In genomic region chr7:26365077-26365896, GRCh38 we compare ENCODE assay signal across 8 cellular contexts.
A peak's percentile ranks its signal among the peaks of the same experiment; 100 is the strongest.
DNase-seq lines count a peak whose midpoint lies in the region; ATAC-seq and TF ChIP-seq lines count a peak whose summit lies in the region.

No MANE protein-coding gene starts in this region.

- no peak overlapping the region for H3K4me2 ChIP-seq in HCT116 (ENCODE audit: low read length)

- H3K27me3 ChIP-seq in HCT116 (ENCODE audit: insufficient read depth, low read length) (no peaks in the 10 kb centered on the region), MG63 (peaks cover 4% of the 10 kb centered on the region)

- TF ChIP-seq RAD21 in HCT116 (IDR thresholded peaks at IDR 0.05; ENCODE audit: low read depth), result peak; percentile 98

- peak; percentile 80 for DNase-seq in GM12864 (ENCODE audit: low read depth)
- DNase-seq in HCT116 (ENCODE audit: low read depth, low spot score), result peak; percentile 51
- peak; percentile 16 for DNase-seq in MG63
- DNase-seq in RWPE1 (ENCODE audit: low spot score), result peak; percentile 45
- DNase-seq in activated naive CD4-positive, alpha-beta T cell treated with anti-CD3 and anti-CD28 coated beads, Interleukin-2, amount 50 U/mL, for 16 hours, result peak; percentile 28
- DNase-seq in head of caudate nucleus, result peak in 33 of 42 donors; percentile 19 to 84 (median 64)
- peak; percentile 95 for DNase-seq in pons (ENCODE audit: low spot score)
- no peak for DNase-seq in epidermal melanocyte (ENCODE audit: insufficient read length, low spot score)

- intact Hi-C loops in HCT116 (cut with micrococcal nuclease), result loop anchor here (1.0 kb wide), 5 partner anchors 74 to 472 kb away; partner anchors contain the start of gene SNX10
- intact Hi-C loops in head of caudate nucleus (cut with DNase I), result loop anchor here (5.0 kb wide), 2 partner anchors 273 to 797 kb away; no protein-coding TSS in a partner anchor

- H3K4me3 ChIP-seq in GM12864 (ENCODE audit: low read depth, low read length) (no peak overlapping the region), HCT116 (replicated peaks in 1 of 2; ENCODE audit: low read depth in 1 of 2, low read length in 2 of 2) (no peak overlapping the region), MG63 (no peak overlapping the region)

- TF ChIP-seq POLR2A in HCT116 (IDR thresholded peaks at IDR 0.05; ENCODE audit: borderline replicate concordance, extremely low read depth, insufficient read depth, insufficient read length), result no peak

- H3K36me3 ChIP-seq in HCT116 (ENCODE audit: control insufficient read depth in 1 of 2, insufficient read depth in 2 of 2, low read length in 2 of 2), result 0 out of 4 replicates have a peak, but pooled peaks cover 0 to 2% of the 10 kb centered on the region in 2 experiments
- no peaks in the 10 kb centered on the region for H3K36me3 ChIP-seq in MG63

- no peak overlapping the region for H2AFZ ChIP-seq in HCT116 (ENCODE audit: low read depth, low read length, poor library complexity, severe bottlenecking)

- H3K9me3 ChIP-seq in HCT116 (ENCODE audit: control insufficient read depth in 1 of 2, insufficient read depth in 1 of 2, low read depth in 1 of 2, low read length in 2 of 2) (no peaks in the 10 kb centered on the region), MG63 (no peaks in the 10 kb centered on the region)

- H3K79me2 ChIP-seq in HCT116 (ENCODE audit: insufficient read depth, low read length), result no peaks in the 10 kb centered on the region

- no peaks in the 10 kb centered on the region for H3K9me2 ChIP-seq in HCT116 (ENCODE audit: insufficient read depth)

- no peaks in the 10 kb centered on the region for H3K4me1 ChIP-seq in HCT116 (ENCODE audit: control insufficient read depth in 1 of 2, insufficient read depth in 2 of 2, low read length in 2 of 2)

- POLR2A ChIA-PET in HCT116 (lab: Charles Lee) (interaction anchor here (1.1 to 1.5 kb wide), 2 partner anchors 165 to 473 kb away, joined by 4 to 5 read pairs; no protein-coding TSS in a partner anchor), RWPE1 (lab: Yijun Ruan, JAX; ENCODE audit: low non-redundant PET) (no interaction called here)

- TF ChIP-seq CTCF in GM12864 (IDR thresholded peaks at IDR 0.05; ENCODE audit: low read depth, low read length, missing control alignments) (peak; percentile 66), HCT116 (IDR thresholded peaks at IDR 0.05 in 2 of 3, conservative IDR thresholded peaks at IDR 0.05 in 1 of 3; ENCODE audit: borderline replicate concordance in 1 of 3, insufficient read depth in 1 of 3, low read depth in 2 of 3, low read length in 2 of 3) (peak; percentile 50 to 93 (median 74)), RWPE1 (conservative IDR thresholded peaks at IDR 0.05; ENCODE audit: low read depth) (peak; percentile 76)

- H3K27ac ChIP-seq in HCT116 (ENCODE audit: low read depth, low read length) (no peak overlapping the region), RWPE1 (no peak overlapping the region)

- BruUV-seq in HCT116 (replicated peaks; lab: Mats Ljungman, UMichigan), result no TSS peak

- RAD21 ChIA-PET in HCT116 (lab: Charles Lee; ENCODE audit: low non-redundant PET in 1 of 2, low total read pairs in 2 of 2, uncharacterized antibody in 2 of 2, unreplicated experiment in 2 of 2), result interaction anchor here (0.6 to 2.2 kb wide), 8 partner anchors 12 to 473 kb away, joined by 3 to 15 read pairs (median 4); partner anchors contain the start of genes NFE2L3 (in 1 of the 2) and SNX10 (in 1 of the 2)

- H4K20me1 ChIP-seq in HCT116 (ENCODE audit: insufficient read depth), result no peaks in the 10 kb centered on the region

- CTCF ChIA-PET in HCT116 (lab: Charles Lee) (interaction anchor here (0.6 to 4.8 kb wide), 20 partner anchors 9 to 795 kb away, joined by 3 to 94 read pairs (median 4); partner anchors contain the start of gene SNX10), RWPE1 (lab: Yijun Ruan, JAX) (interaction anchor here (0.5 to 2.1 kb wide), 25 partner anchors 9 to 795 kb away, joined by 3 to 24 read pairs (median 4); no protein-coding TSS in a partner anchor)

- no peak overlapping the region for H3K9ac ChIP-seq in HCT116 (ENCODE audit: low read length)

- ATAC-seq in HCT116, result peak; percentile 84

TF ChIP-seq in HCT116, 20 proteins besides CTCF, POLR2A, EP300 and RAD21:
- TF ChIP-seq TCF7L2 (IDR thresholded peaks at IDR 0.05; ENCODE audit: borderline replicate concordance, extremely low read depth, insufficient read depth, insufficient read length), result no peak
- TF ChIP-seq, protein P1, sequence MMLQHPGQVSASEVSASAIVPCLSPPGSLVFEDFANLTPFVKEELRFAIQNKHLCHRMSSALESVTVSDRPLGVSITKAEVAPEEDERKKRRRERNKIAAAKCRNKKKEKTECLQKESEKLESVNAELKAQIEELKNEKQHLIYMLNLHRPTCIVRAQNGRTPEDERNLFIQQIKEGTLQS (IDR thresholded peaks at IDR 0.05), result no peak
- TF ChIP-seq EZH2phosphoT487 (IDR thresholded peaks at IDR 0.05; ENCODE audit: borderline replicate concordance), result no peak
- TF ChIP-seq ZNF274 (IDR thresholded peaks at IDR 0.05; ENCODE audit: low read depth, low read length), result no peak
- TF ChIP-seq EZH2 (IDR thresholded peaks at IDR 0.05), result no peak
- no peak for TF ChIP-seq SP1 (IDR thresholded peaks at IDR 0.05; ENCODE audit: low read depth)
- no peak for TF ChIP-seq MAX (IDR thresholded peaks at IDR 0.05)
- no peak for TF ChIP-seq SRF (IDR thresholded peaks at IDR 0.05; ENCODE audit: low read depth)
- TF ChIP-seq ZBTB33 (IDR thresholded peaks at IDR 0.05; ENCODE audit: extremely low read depth, insufficient replicate concordance, low read length), result no peak
- TF ChIP-seq FOSL1 (IDR thresholded peaks at IDR 0.05; ENCODE audit: low read depth), result no peak
- TF ChIP-seq CEBPB (IDR thresholded peaks at IDR 0.05; ENCODE audit: low read depth), result no peak
TF ChIP-seq in HCT116: peak in this region for 0.
